Comparison of ENCODE assay signal across 8 cellular contexts in genomic region chr4:55398461-55398860, GRCh38. TPM values are rescaled to one million over a fixed set of nuclear protein-coding genes. Genes with fewer than 3 reads are reported as not detected.
DNase-seq lines count a peak whose midpoint lies in the region; FAIRE-seq and TF ChIP-seq lines count a peak whose summit lies in the region.

No MANE protein-coding gene starts in this region.

- H3K4me1 ChIP-seq in esophagus squamous epithelium (peaks cover 14 to 53% (median 23%) of the 10 kb centered on the region in 3 donors), rectal smooth muscle tissue (ENCODE audit: control insufficient read depth, insufficient read depth, low read length) (peaks cover 20% of the 10 kb centered on the region), small intestine (ENCODE audit: control insufficient read depth in 2 of 2, insufficient read depth in 1 of 2, low read depth in 1 of 2, low read length in 1 of 2) (peaks cover 4 to 9% of the 10 kb centered on the region in 2 donors)

- peak overlapping the region; percentile 96 to 100 (median 100) for H3K27ac ChIP-seq in esophagus squamous epithelium
- peak overlapping the region; percentile 98 for H3K27ac ChIP-seq in rectal smooth muscle tissue (ENCODE audit: low read depth, low read length)
- H3K27ac ChIP-seq in small intestine (ENCODE audit: low read depth in 1 of 2, low read length in 1 of 2) = peak overlapping the region in 1 of 2 donors; percentile 24

- H3K27me3 ChIP-seq in esophagus squamous epithelium (no peaks in the 10 kb centered on the region), rectal smooth muscle tissue (ENCODE audit: control insufficient read depth, insufficient read depth, low read length) (no peaks in the 10 kb centered on the region), small intestine (ENCODE audit: control insufficient read depth in 2 of 2, insufficient read depth in 2 of 2, low read length in 2 of 2) (no peaks in the 10 kb centered on the region)

- 18 to 24% methylated on average over 1 of the region's 1 CpG for WGBS in esophagus squamous epithelium, 2 donors
- WGBS in small intestine, 3 donors = 15 to 20% (median 19%) methylated on average over 1 of the region's 1 CpG

- no peak for FAIRE-seq in small intestine (lab: Jason Lieb, UNC)

- no peak overlapping the region for H3K9ac ChIP-seq in rectal smooth muscle tissue (ENCODE audit: low read length)

- no peak for TF ChIP-seq POLR2A in esophagus squamous epithelium (IDR thresholded peaks at IDR 0.05)

- intact Hi-C loops in esophagus squamous epithelium (cut with DNase I) = loop anchor here (5.0 kb wide), 1 partner anchor 51 kb away; the partner anchor contains the start of gene SRD5A3

- H3K36me3 ChIP-seq in esophagus squamous epithelium (peaks cover 0 to 24% (median 0%) of the 10 kb centered on the region in 3 donors), rectal smooth muscle tissue (ENCODE audit: control insufficient read depth, insufficient read depth, low read length) (no peaks in the 10 kb centered on the region), small intestine (ENCODE audit: control insufficient read depth in 2 of 2, insufficient read depth in 2 of 2, low read length in 2 of 2) (no peaks in the 10 kb centered on the region)

- H3K9me3 ChIP-seq in esophagus squamous epithelium = no peaks in the 10 kb centered on the region
- H3K9me3 ChIP-seq in small intestine (ENCODE audit: control insufficient read depth, low read depth) = no peaks in the 10 kb centered on the region

- no peak for TF ChIP-seq CTCF in esophagus squamous epithelium (IDR thresholded peaks at IDR 0.05)

- peak; percentile 10 for DNase-seq in GM03348 (ENCODE audit: low spot score)
- DNase-seq in RPMI7951 (ENCODE audit: low read depth) = peak; percentile 31
- no peak for DNase-seq in esophagus squamous epithelium (lab: John Stamatoyannopoulos, UW)
- no peak for DNase-seq in stimulated activated naive CD4-positive, alpha-beta T cell (lab: John Stamatoyannopoulos, UW)
- no peak for DNase-seq in small intestine
- no peak for DNase-seq in NCI-H2107 (lab: John Stamatoyannopoulos, UW)
- no peak for DNase-seq in retina

- H3K4me3 ChIP-seq in esophagus squamous epithelium (peak overlapping the region; percentile 75 to 99 (median 96)), rectal smooth muscle tissue (ENCODE audit: low read length) (peak overlapping the region; percentile 39), small intestine (ENCODE audit: low read depth in 1 of 2, low read length in 2 of 2) (peak overlapping the region in 1 of 2 donors; percentile 88)

RNA-seq across cellular contexts. Expression of gene TMEM165, which starts 2.7 kb away (rescaled TPM):
- total RNA-seq in RPMI7951 (2014; rRNA removed; shearing (Covaris generic)) = 96.1 and 101 TPM in 2 replicates
- 100 to 1,000 TPM; 136 to 276 (median 179) TPM for total RNA-seq in esophagus squamous epithelium
- polyA plus RNA-seq in small intestine = 10 to 100 TPM; 26.7 to 52.4 (median 27.7) TPM

RNA-seq across cellular contexts. Expression of gene SRD5A3, which starts 52.4 kb away (rescaled TPM):
- 15.5 and 16.0 TPM in 2 replicates for total RNA-seq in RPMI7951 (2014; rRNA removed; shearing (Covaris generic))
- 10 to 100 TPM in 3 of 4 donors, 1 to 10 TPM in 1; 9.9 to 28.1 (median 18.4) TPM for total RNA-seq in esophagus squamous epithelium
- polyA plus RNA-seq in small intestine = 1 to 10 TPM; 4.6 to 9.8 (median 9.1) TPM

Comparison
In these comparisons a context has a peak if more than half of its experiments do, and no peak if none do; other contexts are left out.
1. DNase-seq: peak in GM03348 (single experiment) and RPMI7951 (single experiment); none in esophagus squamous epithelium (single experiment), stimulated activated naive CD4-positive, alpha-beta T cell (0 of 6), small intestine (single experiment), NCI-H2107 (single experiment) and retina (single experiment).